In genomic region chr9:104386425-104387069, GRCh38 we compare ENCODE assay signal across 9 cellular contexts.
DNase-seq lines count a peak whose midpoint lies in the region; ATAC-seq and TF ChIP-seq lines count a peak whose summit lies in the region.
"Had no signal": no experiment of that assay in that cellular context is flagged by ENCODE, and none has a peak within 500 bp of the region (broad histone marks: within the 10 kb centered on the region; RNA-seq: fewer than 3 reads in every experiment).

No MANE protein-coding gene starts in this region.

- TF ChIP-seq EP300 in stomach (IDR thresholded peaks at IDR 0.05), result no peak

- H3K4me1 ChIP-seq in MM.1S (ENCODE audit: low read length), result no peaks in the 10 kb centered on the region
- peaks cover 0 to 11% (median 3%) of the 10 kb centered on the region in 4 donors for H3K4me1 ChIP-seq in stomach

- intact Hi-C loops in stomach (cut with DNase I; ENCODE audit: low total_unique reads), result loop anchor here (5.0 kb wide), 1 partner anchor 209 kb away; no protein-coding TSS in a partner anchor

- in situ Hi-C loops in G401 (cut with HindIII; ENCODE audit: low sequenced_read_pairs), result no loop called here

- ATAC-seq in GM21786 (IDR thresholded peaks at IDR 0.05; ENCODE audit: unreplicated experiment) (peak; percentile 76), HG02588 (IDR thresholded peaks at IDR 0.05; ENCODE audit: unreplicated experiment) (no peak)

- TF ChIP-seq POLR2A in stomach (IDR thresholded peaks at IDR 0.05), result no peak

- no peaks in the 10 kb centered on the region for H3K9me3 ChIP-seq in MM.1S (replicated peaks; ENCODE audit: insufficient read depth, low read length)
- no peaks in the 10 kb centered on the region for H3K9me3 ChIP-seq in stomach

- no peak overlapping the region for H3K4me2 ChIP-seq in MM.1S (ENCODE audit: low read depth, low read length)

- H3K36me3 ChIP-seq in MM.1S (replicated peaks; ENCODE audit: insufficient read depth, low read length) (no peaks in the 10 kb centered on the region), stomach (no peaks in the 10 kb centered on the region)

- H3K79me2 ChIP-seq in MM.1S (ENCODE audit: low read length), result no peaks in the 10 kb centered on the region

- WGBS in stomach, 5 donors, result 0 to 8% (median 2%) methylated on average over 1 of the region's 1 CpG

- H4K20me1 ChIP-seq in MM.1S (ENCODE audit: insufficient read depth, low read length), result no peaks in the 10 kb centered on the region

- TF ChIP-seq CTCF in MM.1S (IDR thresholded peaks at IDR 0.05; ENCODE audit: low read length), result peak; percentile 70
- peak; percentile 94 for TF ChIP-seq CTCF in RWPE1 (conservative IDR thresholded peaks at IDR 0.05; ENCODE audit: low read depth)
- TF ChIP-seq CTCF in fibroblast of villous mesenchyme (IDR thresholded peaks at IDR 0.05; ENCODE audit: insufficient read depth, low read depth, low read length), result peak; percentile 62
- TF ChIP-seq CTCF in stomach (IDR thresholded peaks at IDR 0.05), result peak in 5 of 7 experiments; percentile 39 to 66 (median 55)

- POLR2A ChIA-PET in RWPE1 (lab: Yijun Ruan, JAX; ENCODE audit: low non-redundant PET), result no interaction called here

- H3K9me2 ChIP-seq in MM.1S (replicated peaks; ENCODE audit: insufficient read depth, low read length), result no peaks in the 10 kb centered on the region

- CTCF ChIA-PET in RWPE1 (lab: Yijun Ruan, JAX), result interaction anchor here (0.5 to 2.4 kb wide), 24 partner anchors 9 to 1755 kb away, joined by 3 to 48 read pairs (median 3); no protein-coding TSS in a partner anchor

- no peaks in the 10 kb centered on the region for H3F3A ChIP-seq in MM.1S (ENCODE audit: insufficient read depth, low read length)

- DNase-seq in G401 (ENCODE audit: low spot score) (peak; percentile 39), MM.1S (peak; percentile 24), RWPE1 (ENCODE audit: low spot score) (peak; percentile 64), fibroblast of villous mesenchyme (ENCODE audit: low read depth) (peak; percentile 37), stomach (no peak), activated T-cell treated with anti-CD3 and anti-CD28 coated beads for 4 hours (no peak)
- DNase-seq: activated B cell treated with CpG ODN at 0.5 μM for 24 hours had no signal

- H3K27ac ChIP-seq in MM.1S (ENCODE audit: low read length) (no peak overlapping the region), RWPE1 (no peak overlapping the region), stomach (no peak overlapping the region)

- H3K4me3 ChIP-seq in MM.1S (ENCODE audit: low read length) (no peak overlapping the region), fibroblast of villous mesenchyme (ENCODE audit: low read depth, low read length) (no peak overlapping the region), stomach (no peak overlapping the region)

- H3K27me3 ChIP-seq in MM.1S (replicated peaks; ENCODE audit: insufficient read depth, low read length) (no peaks in the 10 kb centered on the region), stomach (no peaks in the 10 kb centered on the region)

- H3K9ac ChIP-seq in MM.1S (ENCODE audit: low read length), result no peak overlapping the region

- H2AFZ ChIP-seq in MM.1S (ENCODE audit: low read length), result no peak overlapping the region

Comparison
In these comparisons a context has a peak if more than half of its experiments do, and no peak if none do; other contexts are left out.
1. DNase-seq: peak in G401 (single experiment), MM.1S (single experiment), RWPE1 (single experiment) and fibroblast of villous mesenchyme (single experiment); none in stomach (single experiment) and activated T-cell treated with anti-CD3 and anti-CD28 coated beads for 4 hours (single experiment).
2. Peak in every context shown above with its lines, with median percentiles within 50 percentile points of each other: CTCF ChIP-seq.